ENCODE assay signal across 13 cellular contexts in the genomic region with DNA sequence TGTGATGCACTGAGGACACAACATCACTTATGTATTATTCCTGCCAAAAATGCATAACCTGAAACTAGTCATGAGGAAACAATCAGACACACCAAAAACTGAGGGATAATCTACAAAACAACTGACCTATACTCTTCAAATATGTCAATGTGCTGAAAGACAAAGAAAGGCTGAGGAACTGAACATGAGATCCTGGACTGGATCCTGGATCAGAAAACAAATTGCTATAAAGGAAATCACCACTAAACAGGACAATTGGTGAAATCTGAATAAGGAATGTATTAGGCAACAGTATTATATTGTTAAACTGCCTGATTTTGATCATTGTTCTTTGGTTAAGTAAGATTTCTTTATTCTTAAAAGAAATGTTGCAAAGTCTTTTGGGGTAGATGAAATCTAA.
"Had no signal": no experiment of that assay in that cellular context is flagged by ENCODE, and none has a peak within 500 bp of the region (broad histone marks: within the 10 kb centered on the region; RNA-seq: fewer than 3 reads in every experiment).

No MANE protein-coding gene starts in this region.

- H3K4me1 Mint-ChIP-seq: nephron progenitor cell had no signal

- H3K27ac ChIP-seq: dorsolateral prefrontal cortex, esophagus squamous epithelium, hepatocyte, testis, uterus had no signal

- H3K9me3 ChIP-seq: esophagus squamous epithelium, testis, uterus had no signal

- H3K4me1 ChIP-seq: uterus had no signal

- H3K4me3 ChIP-seq: dorsolateral prefrontal cortex, esophagus squamous epithelium, hepatocyte, testis, uterus had no signal

- H3K27ac Mint-ChIP-seq: activated naive CD4-positive, alpha-beta T cell treated with anti-CD3 and anti-CD28 coated beads, Interleukin-2, amount 50 U/mL, for 72 hours; nephron progenitor cell had no signal

- ATAC-seq: sciatic nerve; stimulated activated naive CD8-positive, alpha-beta T cell treated with anti-CD3 and anti-CD28 coated beads, Interleukin-15, Interleukin-2, amounts not matched to agents 100 U/mL and 50 U/mL, for 24 hours had no signal

- H3K9me3 Mint-ChIP-seq: activated naive CD4-positive, alpha-beta T cell treated with anti-CD3 and anti-CD28 coated beads, Interleukin-2, amount 50 U/mL, for 72 hours; nephron progenitor cell had no signal

- H3K36me3 ChIP-seq: esophagus squamous epithelium, uterus had no signal

- H3K4me2 ChIP-seq: hepatocyte had no signal

- DNase-seq: aorta; dorsolateral prefrontal cortex; esophagus squamous epithelium; nephron progenitor cell; stimulated activated CD4-positive, alpha-beta T cell treated with anti-CD3 and anti-CD28 coated beads, Interleukin-2, amount 100 ng/mL, for 24 hours; stimulated activated naive CD8-positive, alpha-beta T cell treated with anti-CD3 and anti-CD28 coated beads, Interleukin-15, Interleukin-2, amounts not matched to agents 100 U/mL and 50 U/mL, for 24 hours; SW 1271; testis; uterus had no signal

- H3K4me3 Mint-ChIP-seq: nephron progenitor cell had no signal

- FAIRE-seq: bronchial epithelial cell had no signal

- H3K27me3 ChIP-seq: dorsolateral prefrontal cortex, esophagus squamous epithelium, hepatocyte, testis, uterus had no signal

- H2AFZ ChIP-seq: hepatocyte had no signal
